27 cellular contexts compared by ENCODE assay signal in the genomic region with DNA sequence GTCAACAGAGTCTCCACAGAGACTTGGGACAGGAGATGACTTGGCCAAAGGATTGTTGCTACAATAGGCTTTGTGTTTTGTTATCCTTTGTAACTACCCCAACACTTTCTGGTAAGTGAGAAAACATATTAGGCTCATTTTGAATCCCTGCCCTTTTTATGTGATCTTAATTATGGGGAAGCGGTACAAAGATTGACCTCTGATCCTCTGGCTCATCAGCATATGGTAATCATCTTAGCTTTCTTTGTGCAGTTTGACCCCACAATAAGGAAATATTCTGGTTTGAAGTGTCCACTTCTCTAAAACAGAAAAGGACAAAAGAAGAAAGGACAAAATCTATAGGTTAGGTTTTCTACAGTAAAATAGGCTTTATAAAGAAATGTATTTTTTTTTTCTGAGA.
"Had no signal": no experiment of that assay in that cellular context is flagged by ENCODE, and none has a peak within 500 bp of the region (broad histone marks: within the 10 kb centered on the region; RNA-seq: fewer than 3 reads in every experiment).

No MANE protein-coding gene starts in this region.

- H3K27me3 ChIP-seq: gastrocnemius medialis, heart left ventricle, hepatocyte, left lung, ovary, sigmoid colon, spleen, suprapubic skin, vagina had no signal

- H3K36me3 ChIP-seq: gastrocnemius medialis, heart left ventricle, left lung, ovary, sigmoid colon, spleen, suprapubic skin, vagina had no signal

- H3K79me2 ChIP-seq: hepatocyte had no signal

- H3K9me3 ChIP-seq: gastrocnemius medialis, heart left ventricle, left lung, ovary, psoas muscle, sigmoid colon, spleen, suprapubic skin, vagina had no signal

- H3K9me3 Mint-ChIP-seq: endodermal cell; natural killer cell; stimulated activated naive CD8-positive, alpha-beta T cell treated with anti-CD3 and anti-CD28 coated beads, Interleukin-15, amount 100 ng/mL, for 72 hours had no signal

- FAIRE-seq: colon, kidney had no signal

- DNase-seq: effector CD8-positive, alpha-beta T cell; endodermal cell; foreskin fibroblast; gastrocnemius medialis; heart left ventricle; kidney; left lung; mesenchymal stem cell; midbrain; natural killer cell; occipital lobe; ovary; posterior cingulate gyrus; psoas muscle; right cardiac atrium; sigmoid colon; spleen; stimulated activated CD4-positive, alpha-beta T cell treated with anti-CD3 and anti-CD28 coated beads, Interleukin-4, amount 100 ng/mL, for 4 hours; stimulated activated naive CD4-positive, alpha-beta T cell; stimulated activated naive CD8-positive, alpha-beta T cell treated with anti-CD3 and anti-CD28 coated beads, Interleukin-15, amount 100 ng/mL, for 72 hours; trophoblast cell had no signal

- H3K4me3 Mint-ChIP-seq: endodermal cell; natural killer cell; stimulated activated naive CD8-positive, alpha-beta T cell treated with anti-CD3 and anti-CD28 coated beads, Interleukin-15, amount 100 ng/mL, for 72 hours had no signal

- H3K4me2 ChIP-seq: hepatocyte had no signal

- ATAC-seq: esophagus mucosa; gastrocnemius medialis; heart left ventricle; left lung; natural killer cell; psoas muscle; right cardiac atrium; stimulated activated naive CD8-positive, alpha-beta T cell treated with anti-CD3 and anti-CD28 coated beads, Interleukin-15, amount 100 ng/mL, for 72 hours had no signal

- H3K4me1 ChIP-seq: gastrocnemius medialis, psoas muscle, sigmoid colon, suprapubic skin, vagina had no signal

- H3K4me3 ChIP-seq: gastrocnemius medialis, heart left ventricle, hepatocyte, left lung, ovary, psoas muscle, sigmoid colon, spleen, suprapubic skin, vagina had no signal

- H3K4me1 Mint-ChIP-seq: endodermal cell had no signal

- H3K27ac Mint-ChIP-seq: endodermal cell; natural killer cell; stimulated activated naive CD8-positive, alpha-beta T cell treated with anti-CD3 and anti-CD28 coated beads, Interleukin-15, amount 100 ng/mL, for 72 hours had no signal

- H2AFZ ChIP-seq: hepatocyte had no signal

- H3K27ac ChIP-seq: epithelial cell of prostate, gastrocnemius medialis, hepatocyte, left lung, ovary, psoas muscle, sigmoid colon, spleen, suprapubic skin, vagina had no signal

- H3K27me3 Mint-ChIP-seq: stimulated activated naive CD8-positive, alpha-beta T cell treated with anti-CD3 and anti-CD28 coated beads, Interleukin-15, amount 100 ng/mL, for 72 hours had no signal

- H3K36me3 Mint-ChIP-seq: natural killer cell had no signal
